1 cellular context compared by ENCODE assay signal in genomic region chr16:14315683-14316320, GRCh38.
A peak's percentile ranks its signal among the peaks of the same experiment; 100 is the strongest.
TF ChIP-seq lines count a peak whose summit lies in the region.

No MANE protein-coding gene starts in this region.

TF ChIP-seq in HepG2, 621 proteins besides CTCF, POLR2A, EP300 and RAD21 (continued from another document and continues in another):
- TF ChIP-seq ZNF574 (CRISPR knock-in tag; IDR thresholded peaks at IDR 0.05) (no peak; the same call in 1 of the 2 replicates), ZKSCAN1 (IDR thresholded peaks at IDR 0.05; ENCODE audit: low read length) (no peak), KLF16 (CRISPR knock-in tag; IDR thresholded peaks at IDR 0.05) (no peak), TEAD3 (CRISPR knock-in tag; optimal IDR thresholded peaks at IDR 0.05; ENCODE audit: borderline replicate concordance) (peak; percentile 78), PRMT3 (CRISPR knock-in tag; IDR thresholded peaks at IDR 0.05; ENCODE audit: borderline replicate concordance, low read depth) (no peak), ZBTB46 (CRISPR knock-in tag; IDR thresholded peaks at IDR 0.05; ENCODE audit: borderline replicate concordance) (no peak), KDM1A (CRISPR knock-in tag; IDR thresholded peaks at IDR 0.05) (peak; percentile 42; the same call in 1 of the 2 replicates), CSRNP2 (CRISPR knock-in tag; conservative IDR thresholded peaks at IDR 0.05; ENCODE audit: low read depth) (no peak), POLR2AphosphoS5 (IDR thresholded peaks at IDR 0.05; ENCODE audit: low read depth, low read length) (no peak), TBX3 (IDR thresholded peaks at IDR 0.05; ENCODE audit: borderline replicate concordance) (no peak), CHCHD3 (CRISPR knock-in tag; IDR thresholded peaks at IDR 0.05) (no peak), SP2 (CRISPR knock-in tag; IDR thresholded peaks at IDR 0.05) (no peak), MEIS1 (CRISPR knock-in tag; IDR thresholded peaks at IDR 0.05; ENCODE audit: borderline replicate concordance) (no peak), LCORL (IDR thresholded peaks at IDR 0.05) (no peak), LCORL (CRISPR knock-in tag; IDR thresholded peaks at IDR 0.05) (no peak), AGO2 (optimal IDR thresholded peaks at IDR 0.05; ENCODE audit: low read depth, low read length) (no peak), GFI1 (CRISPR knock-in tag; IDR thresholded peaks at IDR 0.05; ENCODE audit: borderline replicate concordance) (no peak), MTF1 (CRISPR knock-in tag; IDR thresholded peaks at IDR 0.05) (no peak), KDM6A (CRISPR knock-in tag; IDR thresholded peaks at IDR 0.05; ENCODE audit: low read depth) (no peak), HIVEP1 (CRISPR knock-in tag; IDR thresholded peaks at IDR 0.05) (no peak), HMGXB3 (CRISPR knock-in tag; IDR thresholded peaks at IDR 0.05; ENCODE audit: borderline replicate concordance) (no peak), SNRNP70 (IDR thresholded peaks at IDR 0.05; ENCODE audit: low read depth, low read length) (no peak), SIN3A (IDR thresholded peaks at IDR 0.05; ENCODE audit: borderline replicate concordance, low read depth, low read length) (no peak), CERS6 (CRISPR knock-in tag; IDR thresholded peaks at IDR 0.05) (no peak), ARHGAP35 (CRISPR knock-in tag; IDR thresholded peaks at IDR 0.05; ENCODE audit: borderline replicate concordance) (no peak), CREB1 (IDR thresholded peaks at IDR 0.05) (no peak), CREB1 (CRISPR knock-in tag; IDR thresholded peaks at IDR 0.05) (no peak), ZNF362 (CRISPR knock-in tag; IDR thresholded peaks at IDR 0.05; ENCODE audit: borderline replicate concordance) (peak; percentile 85; the same call in 1 of the 2 replicates), TCF12 (IDR thresholded peaks at IDR 0.05) (no peak), TCF12 (CRISPR knock-in tag; IDR thresholded peaks at IDR 0.05) (no peak), HOXA9 (CRISPR knock-in tag; IDR thresholded peaks at IDR 0.05; ENCODE audit: borderline replicate concordance) (no peak), REL (CRISPR knock-in tag; conservative IDR thresholded peaks at IDR 0.05) (no peak), ZNF337 (CRISPR knock-in tag; IDR thresholded peaks at IDR 0.05; ENCODE audit: borderline replicate concordance, low read depth) (no peak), ZNF331 (CRISPR knock-in tag; IDR thresholded peaks at IDR 0.05) (0 out of 2 replicates have a peak, but pooled peaks have one; percentile 16), NFYB (CRISPR knock-in tag; IDR thresholded peaks at IDR 0.05) (no peak), MED8 (CRISPR knock-in tag; IDR thresholded peaks at IDR 0.05; ENCODE audit: insufficient replicate concordance) (no peak), ZNF205 (CRISPR knock-in tag; IDR thresholded peaks at IDR 0.05) (peak; percentile 97), ERF (CRISPR knock-in tag; IDR thresholded peaks at IDR 0.05) (no peak), ZBTB8A (CRISPR knock-in tag; IDR thresholded peaks at IDR 0.05; ENCODE audit: borderline replicate concordance, low read depth) (no peak), RARA (CRISPR knock-in tag; IDR thresholded peaks at IDR 0.05) (no peak), RELA (CRISPR knock-in tag; IDR thresholded peaks at IDR 0.05) (no peak), RERE (CRISPR knock-in tag; IDR thresholded peaks at IDR 0.05; ENCODE audit: low read depth) (no peak), TBL1XR1 (IDR thresholded peaks at IDR 0.05; ENCODE audit: borderline replicate concordance, low read length, partially characterized antibody) (no peak), ZNF598 (CRISPR knock-in tag; IDR thresholded peaks at IDR 0.05; ENCODE audit: borderline replicate concordance) (no peak), ZSCAN25 (CRISPR knock-in tag; IDR thresholded peaks at IDR 0.05) (no peak), SALL1 (CRISPR knock-in tag; IDR thresholded peaks at IDR 0.05) (peak; percentile 59), ZNF282 (IDR thresholded peaks at IDR 0.05; ENCODE audit: partially characterized antibody) (no peak), ZNF441 (CRISPR knock-in tag; IDR thresholded peaks at IDR 0.05; ENCODE audit: borderline replicate concordance) (no peak), EZH2 (conservative IDR thresholded peaks at IDR 0.05; ENCODE audit: low read depth, low read length) (no peak), ZMYM4 (CRISPR knock-in tag; IDR thresholded peaks at IDR 0.05) (0 out of 2 replicates have a peak, but pooled peaks have one; percentile 6), PLRG1 (conservative IDR thresholded peaks at IDR 0.05) (no peak)
